In the genomic region with DNA sequence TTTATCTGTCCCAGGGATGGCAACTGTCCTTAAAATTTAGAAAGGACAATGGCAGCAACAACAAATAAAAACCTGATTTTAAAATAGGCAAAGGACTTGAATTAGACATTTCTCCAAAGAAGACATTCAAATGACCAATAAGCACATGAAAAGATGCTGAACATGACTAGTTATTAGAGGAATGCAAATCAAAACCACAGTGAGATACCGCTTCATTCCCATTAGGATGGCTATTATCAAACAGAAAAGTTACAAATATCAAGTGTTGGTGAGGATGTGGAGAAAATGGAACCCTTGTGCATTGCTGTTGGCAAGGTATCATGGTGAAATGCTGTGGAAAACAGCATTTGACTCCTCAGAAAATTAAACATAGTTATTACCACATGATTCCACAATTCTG, we compare ENCODE assay signal across 16 cellular contexts.
DNase-seq lines count a peak whose midpoint lies in the region; ATAC-seq, FAIRE-seq and TF ChIP-seq lines count a peak whose summit lies in the region.
"Had no signal": no experiment of that assay in that cellular context is flagged by ENCODE, and none has a peak within 500 bp of the region (broad histone marks: within the 10 kb centered on the region; RNA-seq: fewer than 3 reads in every experiment).

No MANE protein-coding gene starts in this region.

- no peak overlapping the region for H4K8ac ChIP-seq in IMR-90 (ENCODE audit: low read depth in 2 of 2, low read length in 2 of 2)

- H4K91ac ChIP-seq in IMR-90 (ENCODE audit: insufficient read depth, low read depth, low read length) = no peak overlapping the region

- intact Hi-C loops in IMR-90 (cut with micrococcal nuclease) (no loop called here), aorta (cut with DNase I) (no loop called here)

- dilution Hi-C loops in IMR-90 (cut with HindIII; ENCODE audit: low sequenced_read_pairs, unreplicated experiment) = no loop called here

- H3K56ac ChIP-seq in IMR-90 (ENCODE audit: extremely low read depth, insufficient read depth, low read length) = no peak overlapping the region

- CTCF ChIA-PET in IMR-90 (lab: Yijun Ruan, JAX) = no interaction called here

- no peak overlapping the region for H2BK120ac ChIP-seq in IMR-90 (ENCODE audit: low read depth, low read length)

- TF ChIP-seq CTCF in IMR-90 (conservative IDR thresholded peaks at IDR 0.05; ENCODE audit: low read depth, low read length) (no peak), astrocyte (IDR thresholded peaks at IDR 0.05; ENCODE audit: insufficient read depth, low read depth, low read length) (no peak)

- no peak for TF ChIP-seq RAD21 in IMR-90 (IDR thresholded peaks at IDR 0.05; ENCODE audit: low read length)

- TF ChIP-seq POLR2A in IMR-90 (IDR thresholded peaks at IDR 0.05; ENCODE audit: low read depth, low read length) = no peak

- no peaks in the 10 kb centered on the region for H3K79me2 ChIP-seq in astrocyte (ENCODE audit: insufficient read depth, low read length)

- no peak overlapping the region for H4K5ac ChIP-seq in IMR-90 (ENCODE audit: low read depth, low read length)

- no peaks in the 10 kb centered on the region for H3K27me3 Mint-ChIP-seq in astrocyte (ENCODE audit: low read depth, unreplicated experiment)
- H3K27me3 Mint-ChIP-seq in activated T-cell treated with anti-CD3 and anti-CD28 coated beads, Interleukin-2, amount 50 U/mL, for 24 hours = no peaks in the 10 kb centered on the region

- no peak overlapping the region for H2AK5ac ChIP-seq in IMR-90 (ENCODE audit: low read depth, low read length)

- H3K27me3 ChIP-seq in IMR-90 (ENCODE audit: control insufficient read depth, insufficient read depth, low read length) = no peaks in the 10 kb centered on the region; the same call in 1 of the 2 replicates
- H3K27me3 ChIP-seq in astrocyte (ENCODE audit: insufficient read depth, low read length) = peaks cover 3% of the 10 kb centered on the region
- no peaks in the 10 kb centered on the region for H3K27me3 ChIP-seq in aorta (ENCODE audit: control insufficient read depth in 1 of 2, insufficient read depth in 2 of 2, low read length in 1 of 2)

- H3K9ac ChIP-seq in IMR-90 (ENCODE audit: low read depth, low read length) = no peak overlapping the region
- H3K9ac ChIP-seq in astrocyte (ENCODE audit: low read length) = no peak overlapping the region

- H2BK5ac ChIP-seq in IMR-90 (ENCODE audit: low read depth, low read length, poor library complexity, severe bottlenecking) = no peak overlapping the region

- H3K4me2 ChIP-seq in IMR-90 (ENCODE audit: low read depth, low read length) (no peak overlapping the region), astrocyte (ENCODE audit: low read length) (no peak overlapping the region)
- H3K4me2 ChIP-seq: A549, GM23338 had no signal

- H3K27ac ChIP-seq in IMR-90 (ENCODE audit: insufficient read depth, low read length) = no peak overlapping the region
- no peak overlapping the region for H3K27ac ChIP-seq in astrocyte (ENCODE audit: low read depth, low read length)
- no peak overlapping the region for H3K27ac ChIP-seq in aorta (ENCODE audit: low read depth in 1 of 2, low read length in 2 of 2)
- H3K27ac ChIP-seq: A549 had no signal

- H3K4me3 Mint-ChIP-seq in astrocyte (ENCODE audit: unreplicated experiment) = no peak overlapping the region
- no peak overlapping the region for H3K4me3 Mint-ChIP-seq in activated T-cell treated with anti-CD3 and anti-CD28 coated beads, Interleukin-2, amount 50 U/mL, for 24 hours
- H3K4me3 Mint-ChIP-seq: CD14-positive monocyte; CD8-positive, alpha-beta T cell; GM23338 had no signal

- DNase-seq in IMR-90 (peak; percentile 9), astrocyte (ENCODE audit: low read depth) (peak; percentile 48), foreskin melanocyte (peak; percentile 66), NCI-H510A (lab: John Stamatoyannopoulos, UW) (no peak), AML-193 (lab: John Stamatoyannopoulos, UW) (no peak), aorta (no peak)
- DNase-seq in activated T-cell treated with anti-CD3 and anti-CD28 coated beads, Interleukin-2, amount 50 U/mL, for 24 hours = no peak
- DNase-seq: CD8-positive, alpha-beta T cell; COR-L47; DND-41; H7 had no signal

- no peak overlapping the region for H3K23ac ChIP-seq in IMR-90 (ENCODE audit: low read depth, low read length)

- no peak overlapping the region for H3K4me3 ChIP-seq in IMR-90 (ENCODE audit: insufficient read depth, low read depth, low read length)
- no peak overlapping the region for H3K4me3 ChIP-seq in astrocyte (ENCODE audit: insufficient read depth, low read depth, low read length)
- H3K4me3 ChIP-seq in aorta (ENCODE audit: low read length in 2 of 2) = no peak overlapping the region
- H3K4me3 ChIP-seq: A549, GM12878, GM23338 had no signal

- in situ Hi-C loops in IMR-90 (cut with MboI; ENCODE audit: low sequenced_read_pairs) = no loop called here

- H3K9me3 Mint-ChIP-seq in astrocyte (ENCODE audit: unreplicated experiment) = no peaks in the 10 kb centered on the region
- H3K9me3 Mint-ChIP-seq in activated T-cell treated with anti-CD3 and anti-CD28 coated beads, Interleukin-2, amount 50 U/mL, for 24 hours = no peaks in the 10 kb centered on the region
- H3K9me3 Mint-ChIP-seq: CD14-positive monocyte; CD8-positive, alpha-beta T cell; GM23338 had no signal

- FAIRE-seq in astrocyte (lab: Jason Lieb, UNC) = no peak
- FAIRE-seq: A549, GM18507 had no signal

- no peaks in the 10 kb centered on the region for H3K9me1 ChIP-seq in IMR-90 (ENCODE audit: insufficient read depth, low read length)

- H3K4me1 ChIP-seq in IMR-90 (ENCODE audit: control insufficient read depth, insufficient read depth, low read length) (no peaks in the 10 kb centered on the region), astrocyte (ENCODE audit: insufficient read depth, low read length) (no peaks in the 10 kb centered on the region), aorta (ENCODE audit: control insufficient read depth in 1 of 2, insufficient read depth in 2 of 2, low read length in 2 of 2) (no peaks in the 10 kb centered on the region)
- H3K4me1 ChIP-seq: A549 had no signal

- H3K27ac Mint-ChIP-seq in astrocyte (ENCODE audit: unreplicated experiment) = no peak overlapping the region
- no peak overlapping the region for H3K27ac Mint-ChIP-seq in activated T-cell treated with anti-CD3 and anti-CD28 coated beads, Interleukin-2, amount 50 U/mL, for 24 hours
- H3K27ac Mint-ChIP-seq: CD8-positive, alpha-beta T cell; GM23338 had no signal

- no peaks in the 10 kb centered on the region for H3K79me1 ChIP-seq in IMR-90 (ENCODE audit: low read depth in 1 of 2, low read length in 2 of 2)

- no peak overlapping the region for H3K18ac ChIP-seq in IMR-90 (ENCODE audit: low read depth, low read length)

- POLR2A ChIA-PET in IMR-90 (lab: Charles Lee; ENCODE audit: unreplicated experiment) = no interaction called here

- no TSS peak for BruUV-seq in IMR-90 (replicated peaks; lab: Mats Ljungman, UMichigan)

- H2AFZ ChIP-seq in IMR-90 (replicated peaks; ENCODE audit: low read length, poor library complexity) = no peak overlapping the region
- no peak overlapping the region for H2AFZ ChIP-seq in astrocyte (ENCODE audit: low read depth, low read length)
- H2AFZ ChIP-seq: GM23338 had no signal

- H3K36me3 ChIP-seq in IMR-90 (ENCODE audit: control insufficient read depth, insufficient read depth, low read length) (no peaks in the 10 kb centered on the region), astrocyte (ENCODE audit: insufficient read depth, low read length) (no peaks in the 10 kb centered on the region), aorta (ENCODE audit: control insufficient read depth in 1 of 2, insufficient read depth in 2 of 2, low read length in 1 of 2) (no peaks in the 10 kb centered on the region)

- no CpG with 5 or more reads among the region's 1 CpG for WGBS in IMR-90 (ENCODE audit: extremely low coverage in 2 of 2, insufficient read length in 1 of 2), 2 experiments
- 97 to 100% methylated on average over 1 of the region's 1 CpG for WGBS in aorta, 2 donors

- no peaks in the 10 kb centered on the region for H3K36me3 Mint-ChIP-seq in astrocyte (ENCODE audit: low read depth, unreplicated experiment)
- H3K36me3 Mint-ChIP-seq in activated T-cell treated with anti-CD3 and anti-CD28 coated beads, Interleukin-2, amount 50 U/mL, for 24 hours (ENCODE audit: low read depth) = no peaks in the 10 kb centered on the region
- H3K36me3 Mint-ChIP-seq: CD14-positive monocyte; CD8-positive, alpha-beta T cell had no signal

- no peak overlapping the region for H2AK9ac ChIP-seq in IMR-90 (replicated peaks; ENCODE audit: low read depth, low read length, poor library complexity)

- no peak overlapping the region for H3K4ac ChIP-seq in IMR-90 (ENCODE audit: low read depth, low read length)

- H3K9me3 ChIP-seq in IMR-90 (ENCODE audit: control insufficient read depth, insufficient read depth, low read length) = no peaks in the 10 kb centered on the region
- H3K9me3 ChIP-seq in astrocyte (ENCODE audit: insufficient read depth, low read depth, low read length) = no peaks in the 10 kb centered on the region
- H3K9me3 ChIP-seq in aorta (ENCODE audit: control insufficient read depth, low read length) = no peaks in the 10 kb centered on the region
- H3K9me3 ChIP-seq: A549 had no signal

- ATAC-seq in IMR-90 (ENCODE audit: low read depth) = no peak
- no peak for ATAC-seq in aorta (ENCODE audit: low FRiP score)
- ATAC-seq: A549; CD8-positive, alpha-beta T cell; GM12878; GM23338 had no signal

- peaks cover 5% of the 10 kb centered on the region for H3K4me1 Mint-ChIP-seq in astrocyte (ENCODE audit: low read depth, unreplicated experiment)
- H3K4me1 Mint-ChIP-seq in activated T-cell treated with anti-CD3 and anti-CD28 coated beads, Interleukin-2, amount 50 U/mL, for 24 hours (ENCODE audit: low read depth) = peaks cover 35% of the 10 kb centered on the region

- H2BK20ac ChIP-seq in IMR-90 (ENCODE audit: low read depth, low read length) = no peak overlapping the region

- no peak overlapping the region for H3K14ac ChIP-seq in IMR-90 (replicated peaks; ENCODE audit: low read depth, low read length)

- H2BK15ac ChIP-seq in IMR-90 (ENCODE audit: low read depth, low read length) = no peak overlapping the region

- H4K20me1 ChIP-seq in IMR-90 (ENCODE audit: insufficient read depth, low read length) (no peaks in the 10 kb centered on the region), astrocyte (ENCODE audit: insufficient read depth, low read length) (no peaks in the 10 kb centered on the region)

TF ChIP-seq in IMR-90, 13 proteins besides CTCF, POLR2A, EP300 and RAD21 (continues in another document):
- TF ChIP-seq BHLHE40 (IDR thresholded peaks at IDR 0.05; ENCODE audit: low read depth, low read length) (no peak), RCOR1 (IDR thresholded peaks at IDR 0.05; ENCODE audit: insufficient replicate concordance, low read length) (no peak), FOS (IDR thresholded peaks at IDR 0.05; ENCODE audit: low read depth, low read length) (no peak), NFE2L2 (IDR thresholded peaks at IDR 0.05; ENCODE audit: low read depth, low read length) (no peak)

Comparison
In these comparisons a context has a peak if more than half of its experiments do, and no peak if none do; other contexts are left out.
1. DNase-seq: peak in IMR-90 (single experiment), astrocyte (single experiment) and foreskin melanocyte (single experiment); none in activated T-cell treated with anti-CD3 and anti-CD28 coated beads, Interleukin-2, amount 50 U/mL, for 24 hours (single experiment), NCI-H510A (single experiment), AML-193 (0 of 2) and aorta (0 of 2).